1 cellular context compared by ENCODE assay signal in genomic region chr1:26890467-26890796, GRCh38.
TF ChIP-seq lines count a peak whose summit lies in the region.

No MANE protein-coding gene starts in this region.

TF ChIP-seq in HCT116, 20 proteins besides CTCF, POLR2A, EP300 and RAD21:
- TF ChIP-seq EGR1 (IDR thresholded peaks at IDR 0.05; ENCODE audit: low read depth) (no peak), SP1 (IDR thresholded peaks at IDR 0.05; ENCODE audit: low read depth) (no peak), JUND (IDR thresholded peaks at IDR 0.05) (no peak), ATF3 (IDR thresholded peaks at IDR 0.05) (no peak), ELF1 (IDR thresholded peaks at IDR 0.05; ENCODE audit: borderline replicate concordance, low read depth) (no peak), POLR2AphosphoS5 (IDR thresholded peaks at IDR 0.05; ENCODE audit: low read depth, low read length) (no peak), CBX3 (IDR thresholded peaks at IDR 0.05; ENCODE audit: low read depth) (no peak), FOSL1 (IDR thresholded peaks at IDR 0.05; ENCODE audit: low read depth) (no peak), SRF (IDR thresholded peaks at IDR 0.05; ENCODE audit: low read depth) (no peak), ZNF274 (IDR thresholded peaks at IDR 0.05; ENCODE audit: low read depth, low read length) (no peak), ZBTB33 (IDR thresholded peaks at IDR 0.05; ENCODE audit: extremely low read depth, insufficient replicate concordance, low read length) (no peak), SIN3A (IDR thresholded peaks at IDR 0.05; ENCODE audit: low read depth) (no peak), EZH2phosphoT487 (IDR thresholded peaks at IDR 0.05; ENCODE audit: borderline replicate concordance) (no peak), MAX (IDR thresholded peaks at IDR 0.05) (no peak), CEBPB (IDR thresholded peaks at IDR 0.05; ENCODE audit: low read depth) (no peak), YY1 (IDR thresholded peaks at IDR 0.05; ENCODE audit: extremely low read depth, insufficient replicate concordance, low read depth, low read length) (no peak), EZH2 (IDR thresholded peaks at IDR 0.05) (no peak)
